8 cellular contexts compared by ENCODE assay signal in the genomic region with DNA sequence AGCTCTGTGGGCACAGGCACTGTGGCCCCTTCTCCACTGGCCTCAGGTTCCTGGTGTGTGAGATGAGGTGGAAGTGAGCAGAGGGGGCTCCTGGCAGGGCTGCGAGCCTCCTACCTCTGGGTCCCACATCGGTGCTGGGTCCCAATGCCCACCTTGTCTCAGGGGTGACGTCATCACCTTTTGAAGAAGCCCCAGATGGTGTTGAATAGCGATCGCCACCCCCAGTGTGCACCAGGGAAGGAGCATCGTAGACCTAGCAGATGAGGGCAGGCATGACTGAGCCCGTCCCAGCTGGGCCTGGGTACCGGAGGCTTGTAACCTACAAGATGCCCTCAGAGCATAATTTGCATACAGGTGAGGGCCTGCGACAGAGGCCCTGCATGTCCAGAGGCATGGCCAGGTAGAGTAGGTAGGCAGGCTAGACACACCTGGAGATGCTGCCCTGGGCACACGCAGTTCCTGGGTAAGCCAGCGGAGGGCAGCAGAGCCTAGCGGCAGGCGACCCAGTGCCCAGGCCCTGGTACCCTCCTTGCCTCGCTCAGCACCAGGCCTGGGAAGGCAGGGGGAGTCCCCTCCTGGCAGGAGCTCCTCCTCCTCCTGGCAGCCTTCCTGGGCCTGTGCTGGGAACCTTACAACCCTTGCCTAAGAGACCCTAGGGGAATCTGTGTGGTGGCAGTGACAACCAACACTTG. TPM values are rescaled to one million over a fixed set of nuclear protein-coding genes. Genes with fewer than 3 reads are reported as not detected.
DNase-seq lines count a peak whose midpoint lies in the region; ATAC-seq and TF ChIP-seq lines count a peak whose summit lies in the region.

No MANE protein-coding gene starts in this region.

- DNase-seq in D341Med (ENCODE audit: low spot score) (peak; percentile 90), HFF-Myc (ENCODE audit: extremely low read depth, low read depth) (no peak), NCI-H748 (lab: John Stamatoyannopoulos, UW; ENCODE audit: unreplicated experiment) (peak; percentile 85), endodermal cell (peak; percentile 96), mucosa of descending colon (peak; percentile 81 to 90 (median 87))
- DNase-seq in activated CD8-positive, alpha-beta memory T cell treated with anti-CD3 and anti-CD28 coated beads for 48 hours (ENCODE audit: low read depth in 2 of 3, low spot score in 2 of 3): peak; percentile 36 to 67 (median 63)
- peak; percentile 40 to 61 for DNase-seq in stimulated activated CD8-positive, alpha-beta memory T cell treated with anti-CD3 and anti-CD28 coated beads, Interleukin-4, amount 100 ng/mL, for 4 hours (ENCODE audit: low read depth in 2 of 2, low spot score in 1 of 2)

- no peaks in the 10 kb centered on the region for H3K36me3 Mint-ChIP-seq in endodermal cell (ENCODE audit: low read depth)

- H3K4me3 Mint-ChIP-seq in endodermal cell: no peak overlapping the region

- no peaks in the 10 kb centered on the region for H3K4me1 Mint-ChIP-seq in endodermal cell

- H3K4me3 ChIP-seq in HFF-Myc (replicated peaks; ENCODE audit: low read depth, low read length) (no peak overlapping the region), endodermal cell (ENCODE audit: low read length) (no peak overlapping the region), mucosa of descending colon (no peak overlapping the region)

- H3K27ac ChIP-seq in endodermal cell (ENCODE audit: low read depth, low read length): no peak overlapping the region

- peak; percentile 95 for ATAC-seq in mucosa of descending colon
- ATAC-seq in HG02840 (IDR thresholded peaks at IDR 0.05; ENCODE audit: low FRiP score, unreplicated experiment): no peak

- no peaks in the 10 kb centered on the region for H3K27me3 ChIP-seq in endodermal cell (ENCODE audit: control insufficient read depth, insufficient read depth, low read length, poor library complexity, severe bottlenecking)

- 37 to 48% methylated on average over 7 to 14 of the region's 14 CpGs for WGBS in endodermal cell (ENCODE audit: insufficient coverage in 1 of 2, insufficient read length in 1 of 2), 2 experiments

- H3K27ac Mint-ChIP-seq in endodermal cell: no peak overlapping the region

- no peaks in the 10 kb centered on the region for H3K36me3 ChIP-seq in endodermal cell (ENCODE audit: control insufficient read depth, insufficient read depth, low read length)
- H3K36me3 ChIP-seq in mucosa of descending colon (ENCODE audit: low read depth): no peaks in the 10 kb centered on the region

- H3K9me3 ChIP-seq in endodermal cell (ENCODE audit: control insufficient read depth, low read length): no peaks in the 10 kb centered on the region
- no peaks in the 10 kb centered on the region for H3K9me3 ChIP-seq in mucosa of descending colon

- no peaks in the 10 kb centered on the region for H3K27me3 Mint-ChIP-seq in endodermal cell (ENCODE audit: insufficient read depth)

- H3K9me3 Mint-ChIP-seq in endodermal cell: no peaks in the 10 kb centered on the region

- H3K4me1 ChIP-seq in endodermal cell (ENCODE audit: control insufficient read depth, insufficient read depth, low read length) (no peaks in the 10 kb centered on the region), mucosa of descending colon (ENCODE audit: low read depth) (no peaks in the 10 kb centered on the region)

- intact Hi-C loops in mucosa of descending colon (cut with DNase I, micrococcal nuclease): loop anchor here (5.0 to 10.0 kb wide), 2 partner anchors 541 to 544 kb away; a partner anchor contains a TSS

- no peak overlapping the region for H3K9ac ChIP-seq in endodermal cell (ENCODE audit: extremely low read depth, low read length, poor library complexity, severe bottlenecking)

- peak; percentile 98 for TF ChIP-seq CTCF in HFF-Myc (IDR thresholded peaks at IDR 0.05; ENCODE audit: low read depth, low read length, missing control alignments)
- TF ChIP-seq CTCF in endodermal cell (conservative IDR thresholded peaks at IDR 0.05): peak; percentile 99
- peak; percentile 97 for TF ChIP-seq CTCF in mucosa of descending colon (IDR thresholded peaks at IDR 0.05)

RNA-seq across cellular contexts. Expression of a gene that starts 52.5 kb away (rescaled TPM):
- total RNA-seq in endodermal cell (10 to 100 TPM; 20.7 to 27.9 TPM), mucosa of descending colon (10 to 100 TPM; 19.5 to 37.4 (median 20.7) TPM)
- 9.3 TPM for polyA plus RNA-seq in endodermal cell (2013, experiment 1 of 2)
- polyA plus RNA-seq in endodermal cell (2013, experiment 2 of 2): 8.0 TPM

RNA-seq across cellular contexts. Expression of a gene that starts 54.5 kb away (rescaled TPM):
- total RNA-seq in endodermal cell: under 1 TPM; 0.20 to 0.64 TPM
- polyA plus RNA-seq in endodermal cell (2013, experiment 1 of 2): 0.18 TPM
- not detected for polyA plus RNA-seq in endodermal cell (2013, experiment 2 of 2)
- total RNA-seq in mucosa of descending colon: 1 to 10 TPM in 1 of 3 donors, not detected in 2; 2.2 TPM
